ENCODE assay signal across 9 cellular contexts in the genomic region with DNA sequence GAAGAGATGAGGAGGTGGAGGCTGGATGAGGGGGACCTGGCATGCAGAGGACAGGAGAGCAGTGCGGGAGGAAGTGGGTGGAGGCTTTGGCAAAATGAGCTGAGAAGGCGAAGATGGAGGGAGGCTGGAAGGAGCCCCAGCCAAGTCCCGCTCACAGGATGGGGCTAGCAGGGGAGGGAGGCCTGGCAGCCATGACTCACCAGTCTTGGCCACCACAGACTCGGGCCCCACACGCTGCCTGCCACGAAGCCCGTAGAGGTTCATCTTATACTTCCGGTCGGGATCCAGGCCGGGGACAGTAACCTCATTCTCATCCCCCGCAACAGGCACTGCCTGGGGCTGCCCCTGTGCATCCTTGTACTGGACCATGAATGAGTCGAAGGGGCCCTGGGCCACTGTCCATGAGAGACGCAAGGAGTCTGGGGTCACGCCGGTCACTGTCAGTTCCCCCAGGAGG. TPM values are rescaled to one million over a fixed set of nuclear protein-coding genes. Genes with fewer than 3 reads are reported as not detected.
A peak's percentile ranks its signal among the peaks of the same experiment; 100 is the strongest.
DNase-seq lines count a peak whose midpoint lies in the region; ATAC-seq and TF ChIP-seq lines count a peak whose summit lies in the region.
"Had no signal": no experiment of that assay in that cellular context is flagged by ENCODE, and none has a peak within 500 bp of the region (broad histone marks: within the 10 kb centered on the region; RNA-seq: fewer than 3 reads in every experiment).

No MANE protein-coding gene starts in this region.

- H3K4me3 Mint-ChIP-seq in osteocyte (ENCODE audit: unreplicated experiment) = no peak overlapping the region
- H3K4me3 Mint-ChIP-seq: activated naive CD4-positive, alpha-beta T cell treated with anti-CD3 and anti-CD28 coated beads for 36 hours had no signal

- H3K4me3 ChIP-seq in Panc1 (ENCODE audit: low read depth in 2 of 2, low read length in 2 of 2) (no peak overlapping the region), esophagus squamous epithelium (no peak overlapping the region)

- CTCF ChIA-PET in Panc1 (lab: Charles Lee) = no interaction called here

- peak; percentile 21 for DNase-seq in CMK (ENCODE audit: low read depth)
- DNase-seq in Panc1 (ENCODE audit: low read depth, low spot score) = no peak
- no peak for DNase-seq in esophagus squamous epithelium (lab: John Stamatoyannopoulos, UW)
- peak; percentile 89 for DNase-seq in osteocyte (ENCODE audit: extremely low spot score, unreplicated experiment)
- no peak for DNase-seq in inferior parietal cortex (ENCODE audit: extremely low spot score)
- DNase-seq in NCI-H1092 treated with DMSO at 0.1 percent for 48 hours (lab: John Stamatoyannopoulos, UW) = no peak
- DNase-seq: activated naive CD4-positive, alpha-beta T cell treated with anti-CD3 and anti-CD28 coated beads for 36 hours had no signal

- TF ChIP-seq CTCF in Panc1 (IDR thresholded peaks at IDR 0.05) = no peak
- no peak for TF ChIP-seq CTCF in esophagus squamous epithelium (IDR thresholded peaks at IDR 0.05)
- TF ChIP-seq CTCF in osteocyte (IDR thresholded peaks at IDR 0.05) = no peak

- H3K27ac ChIP-seq in Panc1 (ENCODE audit: low read length) (no peak overlapping the region), esophagus squamous epithelium (peak overlapping the region in 3 of 4 donors; percentile 55 to 83 (median 74))

- ATAC-seq in Panc1 = peak; percentile 46; the same call in 1 of the 2 replicates
- ATAC-seq in GM21423 (IDR thresholded peaks at IDR 0.05; ENCODE audit: unreplicated experiment) = no peak
- ATAC-seq in HG03139 (IDR thresholded peaks at IDR 0.05; ENCODE audit: unreplicated experiment) = no peak

- no peaks in the 10 kb centered on the region for H3K36me3 Mint-ChIP-seq in osteocyte (ENCODE audit: unreplicated experiment)

- no peaks in the 10 kb centered on the region for H3K9me3 ChIP-seq in Panc1 (ENCODE audit: control insufficient read depth, insufficient read depth, low read depth, low read length)
- no peaks in the 10 kb centered on the region for H3K9me3 ChIP-seq in esophagus squamous epithelium

- BruUV-seq in Panc1 (replicated peaks; lab: Mats Ljungman, UMichigan) = no TSS peak

- H3K27ac Mint-ChIP-seq in osteocyte (ENCODE audit: unreplicated experiment) = peak overlapping the region; percentile 51
- H3K27ac Mint-ChIP-seq: activated naive CD4-positive, alpha-beta T cell treated with anti-CD3 and anti-CD28 coated beads for 36 hours had no signal

- H3K27me3 ChIP-seq in Panc1 (ENCODE audit: control insufficient read depth, insufficient read depth, low read length) = no peaks in the 10 kb centered on the region
- peaks cover 0 to 18% (median 0%) of the 10 kb centered on the region in 4 donors for H3K27me3 ChIP-seq in esophagus squamous epithelium

- WGBS in esophagus squamous epithelium, 2 donors = 19 to 39% methylated on average over 9 to 10 of the region's 15 CpGs

- no peaks in the 10 kb centered on the region for H3K9me3 Mint-ChIP-seq in osteocyte (ENCODE audit: unreplicated experiment)
- H3K9me3 Mint-ChIP-seq: activated naive CD4-positive, alpha-beta T cell treated with anti-CD3 and anti-CD28 coated beads for 36 hours had no signal

- H3K4me1 ChIP-seq in Panc1 (ENCODE audit: control insufficient read depth, insufficient read depth, low read length) (no peaks in the 10 kb centered on the region), esophagus squamous epithelium (peaks cover 0 to 67% (median 33%) of the 10 kb centered on the region in 3 donors)

- H3K4me1 Mint-ChIP-seq in osteocyte (ENCODE audit: unreplicated experiment) = peaks cover 50% of the 10 kb centered on the region

- H3K36me3 ChIP-seq in Panc1 (ENCODE audit: control insufficient read depth, insufficient read depth, low read length) (no peaks in the 10 kb centered on the region), esophagus squamous epithelium (peaks cover 0 to 18% (median 0%) of the 10 kb centered on the region in 3 donors)

- intact Hi-C loops in Panc1 (cut with micrococcal nuclease; ENCODE audit: unreplicated experiment) = no loop called here
- intact Hi-C loops in esophagus squamous epithelium (cut with DNase I) = no loop called here

- TF ChIP-seq POLR2A in esophagus squamous epithelium (IDR thresholded peaks at IDR 0.05) = no peak

- POLR2A ChIA-PET in Panc1 (lab: Charles Lee) = interaction anchor here (0.6 kb wide), 1 partner anchor 49 kb away, joined by 8 read pairs; the partner anchor contains the start of gene FKBPL

- H3K27me3 Mint-ChIP-seq in osteocyte (ENCODE audit: unreplicated experiment) = peaks cover 3% of the 10 kb centered on the region

- in situ Hi-C loops in Panc1 (cut with HindIII; ENCODE audit: low pct_unique_long_range_greater_than_20kb, low sequenced_read_pairs) = no loop called here

RNA-seq across cellular contexts. Expression of gene TNXB, which starts 27.9 kb away (rescaled TPM):
- 1.8 TPM for total RNA-seq in Panc1 (2021; ENCODE audit: unreplicated experiment)
- polyA plus RNA-seq in Panc1 (2012; ENCODE audit: insufficient read length) = 0.42 TPM
- 100 to 1,000 TPM in 1 of 4 donors, 10 to 100 TPM in 3; 10.5 to 102 (median 31.0) TPM for total RNA-seq in esophagus squamous epithelium
- total RNA-seq in osteocyte = 13.1 and 13.9 TPM in 2 replicates

RNA-seq across cellular contexts. Expression of gene CYP21A2, which starts 43.0 kb away (rescaled TPM):
- total RNA-seq in Panc1 (2021; ENCODE audit: unreplicated experiment) (1.1 TPM), esophagus squamous epithelium (under 1 TPM in 1 of 4 donors, not detected in 3; 0.22 TPM), osteocyte (0.30 and 0.44 TPM in 2 replicates)
- polyA plus RNA-seq in Panc1 (2012; ENCODE audit: insufficient read length) = not detected

RNA-seq across cellular contexts. Expression of gene ATF6B, which starts 46.9 kb away (rescaled TPM):
- total RNA-seq in Panc1 (2021; ENCODE audit: unreplicated experiment) = 127 TPM
- polyA plus RNA-seq in Panc1 (2012; ENCODE audit: insufficient read length) = 121 TPM
- total RNA-seq in esophagus squamous epithelium = 10 to 100 TPM; 27.3 to 45.4 (median 30.0) TPM
- 109 and 116 TPM in 2 replicates for total RNA-seq in osteocyte

RNA-seq across cellular contexts. Expression of gene FKBPL, which starts 48.9 kb away (rescaled TPM):
- total RNA-seq in Panc1 (2021; ENCODE audit: unreplicated experiment) (7.4 TPM), esophagus squamous epithelium (10 to 100 TPM in 1 of 4 donors, 1 to 10 TPM in 3; 5.9 to 16.7 (median 6.8) TPM), osteocyte (5.3 and 7.5 TPM in 2 replicates)
- polyA plus RNA-seq in Panc1 (2012; ENCODE audit: insufficient read length) = 6.2 TPM

Comparison
In these comparisons a context has a peak if more than half of its experiments do, and no peak if none do; other contexts are left out.
1. DNase-seq: peak in CMK (single experiment) and osteocyte (single experiment); none in Panc1 (single experiment), esophagus squamous epithelium (single experiment), inferior parietal cortex (single experiment) and NCI-H1092 treated with DMSO at 0.1 percent for 48 hours (single experiment).